In the genomic region with DNA sequence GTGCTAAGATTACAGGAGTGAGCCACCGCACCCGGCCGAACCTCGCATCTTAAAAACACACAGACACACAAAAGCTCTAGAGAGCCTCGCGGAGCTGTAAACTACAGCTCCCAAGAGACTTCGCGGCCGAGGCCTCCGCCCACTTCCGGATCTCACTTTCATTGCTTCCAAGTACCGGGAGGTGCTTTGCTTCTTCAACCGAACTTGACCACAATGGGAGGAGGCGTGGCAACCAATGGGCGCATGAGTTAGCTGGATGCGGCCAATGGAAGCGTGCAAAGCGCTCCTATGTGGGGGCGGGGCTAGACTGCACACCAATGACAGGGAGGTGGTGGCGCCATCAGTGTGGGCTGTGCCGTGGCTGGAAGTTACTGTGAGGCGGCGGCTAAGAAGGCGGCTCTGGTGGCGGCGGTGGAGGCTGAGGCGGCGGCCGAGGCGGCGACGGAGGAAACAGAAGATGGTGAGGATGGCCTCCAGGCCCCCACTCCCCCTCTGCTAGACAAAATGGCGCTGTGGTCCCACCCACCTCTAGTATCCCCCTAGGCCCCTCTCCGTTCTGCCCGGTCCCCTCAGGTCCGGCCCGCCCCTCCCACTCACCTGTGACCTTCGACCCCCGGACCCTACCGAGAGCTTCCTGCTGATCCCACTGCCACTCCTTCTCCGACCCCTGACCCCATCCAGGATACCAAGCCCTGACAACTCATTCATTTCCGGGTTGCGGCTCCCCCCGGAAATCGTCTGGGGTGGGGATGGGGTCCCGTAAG, we compare ENCODE assay signal across 8 cellular contexts. TPM values are rescaled to one million over a fixed set of nuclear protein-coding genes. Genes with fewer than 3 reads are reported as not detected.
DNase-seq lines count a peak whose midpoint lies in the region; ATAC-seq and TF ChIP-seq lines count a peak whose summit lies in the region.

Gene DDA1 (plus strand): TSS at position 366 of the 764 bp plus-strand sequence. CDS start 92 bp downstream, at position 458.

- POLR2A ChIA-PET in GM10248 (lab: Yijun Ruan, JAX), result interaction anchor here (0.6 to 1.2 kb wide), 7 partner anchors 12 to 972 kb away, joined by 3 to 6 read pairs (median 4); partner anchors contain the start of genes ANKLE1, BABAM1, BST2 and JUND

- peak within 1 kb of the TSS; percentile 86 for H3K4me3 ChIP-seq in ovary
- peak within 1 kb of the TSS; percentile 71 to 96 for H3K4me3 ChIP-seq in tibial artery

- DNase-seq in GM10248 (ENCODE audit: extremely low spot score), result peak; percentile 98
- peak; percentile 97 to 100 (median 98) for DNase-seq in NCI-H1417 (lab: John Stamatoyannopoulos, UW)
- peak; percentile 99 for DNase-seq in SW 1271 (lab: John Stamatoyannopoulos, UW)
- DNase-seq in activated naive CD8-positive, alpha-beta T cell treated with anti-CD3 and anti-CD28 coated beads, Interleukin-2, amount 50 U/mL, for 16 hours (ENCODE audit: low read depth, low spot score), result peak; percentile 99
- peak; percentile 99 for DNase-seq in Right ventricle myocardium inferior (ENCODE audit: missing footprints)
- peak; percentile 97 to 100 (median 98) for DNase-seq in ovary
- DNase-seq in tibial artery, result peak; percentile 100

- no peak for TF ChIP-seq EP300 in ovary (IDR thresholded peaks at IDR 0.05)

- 0 to 1% (median 0%) methylated on average over 45 to 46 of the region's 46 CpGs for WGBS in ovary, 3 donors

- H3K27ac ChIP-seq in ovary (no peak within 1 kb of the TSS), tibial artery (peak within 1 kb of the TSS; percentile 79 to 87)

- intact Hi-C loops in Right ventricle myocardium inferior (cut with DNase I) (no loop called here), ovary (cut with DNase I) (no loop called here), tibial artery (cut with DNase I; ENCODE audit: low total_unique reads) (no loop called here)

- H3K36me3 ChIP-seq in ovary (no peaks in the 10 kb centered on the region), tibial artery (peaks cover 6 to 25% (median 11%) of the 10 kb centered on the region in 3 donors)

- H3K27me3 ChIP-seq in ovary, result no peaks in the 10 kb centered on the region
- H3K27me3 ChIP-seq in tibial artery, result no peaks in the 10 kb centered on the region

- H3K9me3 ChIP-seq in ovary (no peaks in the 10 kb centered on the region), tibial artery (no peaks in the 10 kb centered on the region)

- CTCF ChIA-PET in GM10248 (lab: Yijun Ruan, JAX), result interaction anchor here (0.6 to 1.8 kb wide), 9 partner anchors 16 to 594 kb away, joined by 3 to 5 read pairs (median 3); partner anchors contain the start of gene BABAM1

- no peak for TF ChIP-seq CTCF in GM10248 (IDR thresholded peaks at IDR 0.05; ENCODE audit: control extremely low read depth, extremely low read depth, low read depth, missing control alignments)
- TF ChIP-seq CTCF in ovary (IDR thresholded peaks at IDR 0.05), result no peak
- no peak for TF ChIP-seq CTCF in tibial artery (IDR thresholded peaks at IDR 0.05)

- H3K4me1 ChIP-seq in ovary (ENCODE audit: insufficient read depth) (peaks cover 2% of the 10 kb centered on the region), tibial artery (peaks cover 0 to 66% (median 45%) of the 10 kb centered on the region in 4 donors)

- ATAC-seq in HG02678 (IDR thresholded peaks at IDR 0.05; ENCODE audit: unreplicated experiment) (peak; percentile 63), Right ventricle myocardium inferior (peak; percentile 89)

- TF ChIP-seq POLR2A in ovary (IDR thresholded peaks at IDR 0.05), result peak; percentile 63

RNA-seq across cellular contexts. Expression of gene DDA1, which starts in this region (rescaled TPM):
- 28.8 TPM for total RNA-seq in Right ventricle myocardium inferior
- 10 to 100 TPM in 6 of 7 donors, 1 to 10 TPM in 1; 6.3 to 29.3 (median 18.6) TPM for total RNA-seq in ovary
- polyA plus RNA-seq in ovary, result 10 to 100 TPM; 29.1 to 32.6 TPM

Comparison
In these comparisons a context has a peak if more than half of its experiments do, and no peak if none do; other contexts are left out.
1. H3K27ac ChIP-seq: peak in tibial artery (2 of 2); none in ovary (0 of 2).
2. Peak in every context shown above with its lines, with median percentiles within 50 percentile points of each other: DNase-seq.